In the genomic region with DNA sequence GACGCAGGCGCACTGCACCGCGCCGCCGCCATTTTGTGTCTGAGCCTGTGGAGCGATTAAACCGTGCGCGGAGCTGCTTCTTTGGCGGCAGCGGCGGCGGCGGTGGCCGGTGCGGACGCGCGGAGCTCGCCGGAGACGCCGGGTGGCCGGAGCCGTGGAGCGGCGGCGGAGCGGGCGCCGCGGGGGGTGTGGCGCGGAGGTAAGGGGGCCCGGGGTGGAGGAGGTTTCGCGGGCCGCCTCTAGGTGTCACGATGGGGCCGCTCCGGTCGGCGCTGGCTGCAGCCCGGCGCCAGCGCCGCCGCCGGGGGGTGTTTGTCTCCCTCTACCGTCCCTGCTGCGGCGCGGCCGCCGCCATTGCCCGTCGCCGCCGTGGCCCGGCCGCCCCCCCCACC, we compare ENCODE assay signal across 8 cellular contexts. TPM values are rescaled to one million over a fixed set of nuclear protein-coding genes. Genes with fewer than 3 reads are reported as not detected.
DNase-seq lines count a peak whose midpoint lies in the region; ATAC-seq, FAIRE-seq and TF ChIP-seq lines count a peak whose summit lies in the region.

A gene with protein sequence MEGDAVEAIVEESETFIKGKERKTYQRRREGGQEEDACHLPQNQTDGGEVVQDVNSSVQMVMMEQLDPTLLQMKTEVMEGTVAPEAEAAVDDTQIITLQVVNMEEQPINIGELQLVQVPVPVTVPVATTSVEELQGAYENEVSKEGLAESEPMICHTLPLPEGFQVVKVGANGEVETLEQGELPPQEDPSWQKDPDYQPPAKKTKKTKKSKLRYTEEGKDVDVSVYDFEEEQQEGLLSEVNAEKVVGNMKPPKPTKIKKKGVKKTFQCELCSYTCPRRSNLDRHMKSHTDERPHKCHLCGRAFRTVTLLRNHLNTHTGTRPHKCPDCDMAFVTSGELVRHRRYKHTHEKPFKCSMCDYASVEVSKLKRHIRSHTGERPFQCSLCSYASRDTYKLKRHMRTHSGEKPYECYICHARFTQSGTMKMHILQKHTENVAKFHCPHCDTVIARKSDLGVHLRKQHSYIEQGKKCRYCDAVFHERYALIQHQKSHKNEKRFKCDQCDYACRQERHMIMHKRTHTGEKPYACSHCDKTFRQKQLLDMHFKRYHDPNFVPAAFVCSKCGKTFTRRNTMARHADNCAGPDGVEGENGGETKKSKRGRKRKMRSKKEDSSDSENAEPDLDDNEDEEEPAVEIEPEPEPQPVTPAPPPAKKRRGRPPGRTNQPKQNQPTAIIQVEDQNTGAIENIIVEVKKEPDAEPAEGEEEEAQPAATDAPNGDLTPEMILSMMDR (plus strand): TSS at position 1 of the 392 bp plus-strand sequence. CDS start 48,307 bp downstream, outside the sequence.

- peak within 1 kb of the TSS; percentile 86 to 96 (median 96) for H3K4me3 ChIP-seq in keratinocyte (ENCODE audit: control insufficient read depth in 2 of 3, extremely low read depth in 1 of 3, insufficient read depth in 2 of 3, low read depth in 1 of 3, low read length in 3 of 3)

- H3K27ac ChIP-seq in caudate nucleus (ENCODE audit: low read depth, low read length) (peak within 1 kb of the TSS; percentile 97), keratinocyte (ENCODE audit: control insufficient read depth, insufficient read depth, low read length) (peak within 1 kb of the TSS; percentile 92)

- peaks cover 45% of the 10 kb centered on the region for H3K79me2 ChIP-seq in keratinocyte (ENCODE audit: control insufficient read depth, insufficient read depth, low read length)

- H4K20me1 ChIP-seq in keratinocyte (ENCODE audit: control insufficient read depth, extremely low read depth, insufficient read depth, low read length), result peaks cover 2% of the 10 kb centered on the region

- H3K9me1 ChIP-seq in keratinocyte (ENCODE audit: control insufficient read depth, extremely low read depth, insufficient read depth, low read length), result no peaks in the 10 kb centered on the region

- H2AFZ ChIP-seq in keratinocyte (ENCODE audit: control insufficient read depth, low read length), result peak within 1 kb of the TSS; percentile 61

- no peaks in the 10 kb centered on the region for H3K9me3 ChIP-seq in keratinocyte (ENCODE audit: control insufficient read depth, low read depth, low read length)

- no peaks in the 10 kb centered on the region for H3K27me3 ChIP-seq in keratinocyte (ENCODE audit: control insufficient read depth, extremely low read depth, insufficient read depth, low read length)

- peaks cover 21% of the 10 kb centered on the region for H3K4me1 ChIP-seq in keratinocyte (ENCODE audit: control insufficient read depth, extremely low read depth, insufficient read depth, low read length)

- H3K36me3 ChIP-seq in keratinocyte (ENCODE audit: control insufficient read depth in 2 of 2, extremely low read depth in 1 of 2, insufficient read depth in 2 of 2, low read length in 2 of 2), result no peaks in the 10 kb centered on the region

- peak within 1 kb of the TSS; percentile 88 for H3K9ac ChIP-seq in keratinocyte (ENCODE audit: control insufficient read depth, extremely low read depth, insufficient read depth, low read length)

- dilution Hi-C loops in keratinocyte (cut with MboI; ENCODE audit: extremely low pct_ligation_motif_present, low sequenced_read_pairs), result no loop called here

- TF ChIP-seq CTCF in keratinocyte (optimal IDR thresholded peaks at IDR 0.05 in 1 of 3, IDR thresholded peaks at IDR 0.05 in 1 of 3, conservative IDR thresholded peaks at IDR 0.05 in 1 of 3; ENCODE audit: extremely low read depth in 1 of 3, insufficient read depth in 2 of 3, low read length in 3 of 3), result peak in 2 of 3 experiments; percentile 61 to 69

- peak within 1 kb of the TSS; percentile 99 for H3K4me2 ChIP-seq in keratinocyte (ENCODE audit: control insufficient read depth, extremely low read depth, insufficient read depth, low read depth, low read length)

- FAIRE-seq in keratinocyte (lab: Jason Lieb, UNC), result no peak

- DNase-seq in NCI-H2081 (lab: John Stamatoyannopoulos, UW) (peak; percentile 69 to 79), NCI-H2081 treated with DMSO at 0.1 percent for 48 hours (lab: John Stamatoyannopoulos, UW) (no peak), NCI-H1048 (lab: John Stamatoyannopoulos, UW) (peak; percentile 32), T1000 (lab: John Stamatoyannopoulos, UW) (peak; percentile 81), caudate nucleus (lab: John Stamatoyannopoulos, UW) (peak in 57 of 61 donors; percentile 29 to 94 (median 82)), keratinocyte (ENCODE audit: low read depth, low spot score) (peak; percentile 33)
- DNase-seq in stimulated activated CD4-positive, alpha-beta T cell treated with anti-CD3 and anti-CD28 coated beads, Interleukin-15, amount 100 ng/mL, for 48 hours (ENCODE audit: low read depth in 2 of 2), result peak; percentile 68 to 75

- ATAC-seq in HG02588 (IDR thresholded peaks at IDR 0.05; ENCODE audit: unreplicated experiment), result peak; percentile 48

RNA-seq across cellular contexts. Expression of the gene that starts here (rescaled TPM):
- polyA plus RNA-seq in keratinocyte, result 15.2 to 31.7 TPM (median 21.4 TPM) in 3 replicates
- 17.6 TPM for polyA plus RNA-seq in keratinocyte (2011; ENCODE audit: low read depth)
- polyA plus RNA-seq in keratinocyte (2011; cell fraction: cytosol; rRNA removed), result 18.4 and 23.8 TPM in 2 replicates
- 26.5 and 30.7 TPM in 2 replicates for polyA plus RNA-seq in keratinocyte (2011; cell fraction: nucleus; rRNA removed)
- 18.4 and 23.9 TPM in 2 replicates for polyA plus RNA-seq in keratinocyte (2012; ENCODE audit: low replicate concordance)
- 19.8 to 29.2 TPM (median 28.2 TPM) in 3 replicates for polyA minus RNA-seq in keratinocyte
- polyA minus RNA-seq in keratinocyte (2011; cell fraction: cytosol; rRNA and poly(A)+ RNA removed), result 14.0 TPM
- 13.1 and 22.4 TPM in 2 replicates for polyA minus RNA-seq in keratinocyte (2011; cell fraction: nucleus; rRNA and poly(A)+ RNA removed)
